ENCODE assay signal across 2 cellular contexts in the genomic region with DNA sequence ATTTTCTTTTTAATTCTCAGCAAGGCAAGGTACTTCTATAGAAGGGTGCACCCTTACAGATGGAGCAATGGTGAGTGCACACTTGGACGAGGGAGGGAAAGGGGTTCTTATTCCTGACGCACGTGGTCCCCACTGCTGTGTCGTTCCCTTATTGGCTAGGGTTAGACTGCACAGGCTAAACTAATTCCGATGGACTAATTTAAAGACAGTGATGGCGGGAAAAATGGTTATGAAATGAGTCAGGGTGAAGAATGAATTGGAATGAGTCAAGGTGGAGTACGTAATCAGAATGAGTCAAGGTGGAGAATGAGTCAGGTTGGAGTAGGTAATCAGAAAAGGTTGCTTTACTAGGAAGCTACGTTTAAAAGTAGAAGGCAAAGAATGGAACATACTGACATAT.
TF ChIP-seq lines count a peak whose summit lies in the region.

No MANE protein-coding gene starts in this region.

TF ChIP-seq in GM12878, 131 proteins besides CTCF, POLR2A, EP300 and RAD21 (continues in another document):
- TF ChIP-seq, protein P1, sequence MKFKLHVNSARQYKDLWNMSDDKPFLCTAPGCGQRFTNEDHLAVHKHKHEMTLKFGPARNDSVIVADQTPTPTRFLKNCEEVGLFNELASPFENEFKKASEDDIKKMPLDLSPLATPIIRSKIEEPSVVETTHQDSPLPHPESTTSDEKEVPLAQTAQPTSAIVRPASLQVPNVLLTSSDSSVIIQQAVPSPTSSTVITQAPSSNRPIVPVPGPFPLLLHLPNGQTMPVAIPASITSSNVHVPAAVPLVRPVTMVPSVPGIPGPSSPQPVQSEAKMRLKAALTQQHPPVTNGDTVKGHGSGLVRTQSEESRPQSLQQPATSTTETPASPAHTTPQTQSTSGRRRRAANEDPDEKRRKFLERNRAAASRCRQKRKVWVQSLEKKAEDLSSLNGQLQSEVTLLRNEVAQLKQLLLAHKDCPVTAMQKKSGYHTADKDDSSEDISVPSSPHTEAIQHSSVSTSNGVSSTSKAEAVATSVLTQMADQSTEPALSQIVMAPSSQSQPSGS (IDR thresholded peaks at IDR 0.05; ENCODE audit: low read length): peak; percentile 59; the same call in 1 of the 2 replicates
- TF ChIP-seq TBL1XR1 (IDR thresholded peaks at IDR 0.05; ENCODE audit: low read depth, low read length) (no peak), POLR2AphosphoS2 (IDR thresholded peaks at IDR 0.05; ENCODE audit: low read depth, low read length) (no peak), SREBF2 (IDR thresholded peaks at IDR 0.05; ENCODE audit: low read length) (no peak), SUPT20H (IDR thresholded peaks at IDR 0.05; ENCODE audit: borderline replicate concordance, control insufficient read depth, low read depth, low read length) (no peak), CREB1 (IDR thresholded peaks at IDR 0.05; ENCODE audit: low read depth) (no peak), CREM (IDR thresholded peaks at IDR 0.05; ENCODE audit: low read depth) (peak; percentile 72; the same call in 1 of the 2 replicates), IRF4 (IDR thresholded peaks at IDR 0.05; ENCODE audit: low read depth, low read length) (no peak), JUNB (IDR thresholded peaks at IDR 0.05) (peak; percentile 96), STAT1 (conservative IDR thresholded peaks at IDR 0.05) (no peak), RB1 (IDR thresholded peaks at IDR 0.05; ENCODE audit: borderline replicate concordance) (no peak), ASH2L (IDR thresholded peaks at IDR 0.05; ENCODE audit: borderline replicate concordance, low read depth) (no peak), SPI1 (IDR thresholded peaks at IDR 0.05; ENCODE audit: borderline replicate concordance, insufficient read depth, low read depth, low read length) (no peak), WRNIP1 (IDR thresholded peaks at IDR 0.05; ENCODE audit: borderline replicate concordance, low read depth, low read length) (no peak), NFIC (IDR thresholded peaks at IDR 0.05; ENCODE audit: low read depth, low read length) (peak; percentile 76; the same call in 1 of the 2 replicates), MYC (IDR thresholded peaks at IDR 0.05; ENCODE audit: insufficient read depth, insufficient read length, insufficient replicate concordance, low read length, severe bottlenecking) (no peak), PAX5 (IDR thresholded peaks at IDR 0.05; ENCODE audit: borderline replicate concordance, low read depth, low read length) (no peak), IKZF2 (IDR thresholded peaks at IDR 0.05) (peak in 1 of 2 experiments; percentile 37; a peak in 1 of 4 replicates), FOXM1 (IDR thresholded peaks at IDR 0.05; ENCODE audit: low read depth, low read length) (peak; percentile 57; the same call in 1 of the 2 replicates), ZNF207 (IDR thresholded peaks at IDR 0.05; ENCODE audit: borderline replicate concordance) (no peak), SREBF1 (IDR thresholded peaks at IDR 0.05; ENCODE audit: low read length) (no peak), BHLHE40 (IDR thresholded peaks at IDR 0.05; ENCODE audit: borderline replicate concordance in 1 of 2, low read depth in 2 of 2, low read length in 1 of 2) (no peak)
- TF ChIP-seq, protein P2, sequence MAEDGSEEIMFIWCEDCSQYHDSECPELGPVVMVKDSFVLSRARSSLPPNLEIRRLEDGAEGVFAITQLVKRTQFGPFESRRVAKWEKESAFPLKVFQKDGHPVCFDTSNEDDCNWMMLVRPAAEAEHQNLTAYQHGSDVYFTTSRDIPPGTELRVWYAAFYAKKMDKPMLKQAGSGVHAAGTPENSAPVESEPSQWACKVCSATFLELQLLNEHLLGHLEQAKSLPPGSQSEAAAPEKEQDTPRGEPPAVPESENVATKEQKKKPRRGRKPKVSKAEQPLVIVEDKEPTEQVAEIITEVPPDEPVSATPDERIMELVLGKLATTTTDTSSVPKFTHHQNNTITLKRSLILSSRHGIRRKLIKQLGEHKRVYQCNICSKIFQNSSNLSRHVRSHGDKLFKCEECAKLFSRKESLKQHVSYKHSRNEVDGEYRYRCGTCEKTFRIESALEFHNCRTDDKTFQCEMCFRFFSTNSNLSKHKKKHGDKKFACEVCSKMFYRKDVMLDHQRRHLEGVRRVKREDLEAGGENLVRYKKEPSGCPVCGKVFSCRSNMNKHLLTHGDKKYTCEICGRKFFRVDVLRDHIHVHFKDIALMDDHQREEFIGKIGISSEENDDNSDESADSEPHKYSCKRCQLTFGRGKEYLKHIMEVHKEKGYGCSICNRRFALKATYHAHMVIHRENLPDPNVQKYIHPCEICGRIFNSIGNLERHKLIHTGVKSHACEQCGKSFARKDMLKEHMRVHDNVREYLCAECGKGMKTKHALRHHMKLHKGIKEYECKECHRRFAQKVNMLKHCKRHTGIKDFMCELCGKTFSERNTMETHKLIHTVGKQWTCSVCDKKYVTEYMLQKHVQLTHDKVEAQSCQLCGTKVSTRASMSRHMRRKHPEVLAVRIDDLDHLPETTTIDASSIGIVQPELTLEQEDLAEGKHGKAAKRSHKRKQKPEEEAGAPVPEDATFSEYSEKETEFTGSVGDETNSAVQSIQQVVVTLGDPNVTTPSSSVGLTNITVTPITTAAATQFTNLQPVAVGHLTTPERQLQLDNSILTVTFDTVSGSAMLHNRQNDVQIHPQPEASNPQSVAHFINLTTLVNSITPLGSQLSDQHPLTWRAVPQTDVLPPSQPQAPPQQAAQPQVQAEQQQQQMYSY (CRISPR knock-in tag; IDR thresholded peaks at IDR 0.05): no peak
- TF ChIP-seq, protein P3, sequence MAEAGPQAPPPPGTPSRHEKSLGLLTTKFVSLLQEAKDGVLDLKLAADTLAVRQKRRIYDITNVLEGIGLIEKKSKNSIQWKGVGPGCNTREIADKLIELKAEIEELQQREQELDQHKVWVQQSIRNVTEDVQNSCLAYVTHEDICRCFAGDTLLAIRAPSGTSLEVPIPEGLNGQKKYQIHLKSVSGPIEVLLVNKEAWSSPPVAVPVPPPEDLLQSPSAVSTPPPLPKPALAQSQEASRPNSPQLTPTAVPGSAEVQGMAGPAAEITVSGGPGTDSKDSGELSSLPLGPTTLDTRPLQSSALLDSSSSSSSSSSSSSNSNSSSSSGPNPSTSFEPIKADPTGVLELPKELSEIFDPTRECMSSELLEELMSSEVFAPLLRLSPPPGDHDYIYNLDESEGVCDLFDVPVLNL (IDR thresholded peaks at IDR 0.05; ENCODE audit: low read depth, low read length): peak; percentile 42; the same call in 1 of the 2 replicates
- TF ChIP-seq, protein P4, sequence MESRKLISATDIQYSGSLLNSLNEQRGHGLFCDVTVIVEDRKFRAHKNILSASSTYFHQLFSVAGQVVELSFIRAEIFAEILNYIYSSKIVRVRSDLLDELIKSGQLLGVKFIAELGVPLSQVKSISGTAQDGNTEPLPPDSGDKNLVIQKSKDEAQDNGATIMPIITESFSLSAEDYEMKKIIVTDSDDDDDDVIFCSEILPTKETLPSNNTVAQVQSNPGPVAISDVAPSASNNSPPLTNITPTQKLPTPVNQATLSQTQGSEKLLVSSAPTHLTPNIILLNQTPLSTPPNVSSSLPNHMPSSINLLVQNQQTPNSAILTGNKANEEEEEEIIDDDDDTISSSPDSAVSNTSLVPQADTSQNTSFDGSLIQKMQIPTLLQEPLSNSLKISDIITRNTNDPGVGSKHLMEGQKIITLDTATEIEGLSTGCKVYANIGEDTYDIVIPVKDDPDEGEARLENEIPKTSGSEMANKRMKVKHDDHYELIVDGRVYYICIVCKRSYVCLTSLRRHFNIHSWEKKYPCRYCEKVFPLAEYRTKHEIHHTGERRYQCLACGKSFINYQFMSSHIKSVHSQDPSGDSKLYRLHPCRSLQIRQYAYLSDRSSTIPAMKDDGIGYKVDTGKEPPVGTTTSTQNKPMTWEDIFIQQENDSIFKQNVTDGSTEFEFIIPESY (IDR thresholded peaks at IDR 0.05): no peak

TF ChIP-seq in WTC11, 78 proteins besides CTCF, POLR2A, EP300 and RAD21 (continues in another document):
- TF ChIP-seq, protein P5, sequence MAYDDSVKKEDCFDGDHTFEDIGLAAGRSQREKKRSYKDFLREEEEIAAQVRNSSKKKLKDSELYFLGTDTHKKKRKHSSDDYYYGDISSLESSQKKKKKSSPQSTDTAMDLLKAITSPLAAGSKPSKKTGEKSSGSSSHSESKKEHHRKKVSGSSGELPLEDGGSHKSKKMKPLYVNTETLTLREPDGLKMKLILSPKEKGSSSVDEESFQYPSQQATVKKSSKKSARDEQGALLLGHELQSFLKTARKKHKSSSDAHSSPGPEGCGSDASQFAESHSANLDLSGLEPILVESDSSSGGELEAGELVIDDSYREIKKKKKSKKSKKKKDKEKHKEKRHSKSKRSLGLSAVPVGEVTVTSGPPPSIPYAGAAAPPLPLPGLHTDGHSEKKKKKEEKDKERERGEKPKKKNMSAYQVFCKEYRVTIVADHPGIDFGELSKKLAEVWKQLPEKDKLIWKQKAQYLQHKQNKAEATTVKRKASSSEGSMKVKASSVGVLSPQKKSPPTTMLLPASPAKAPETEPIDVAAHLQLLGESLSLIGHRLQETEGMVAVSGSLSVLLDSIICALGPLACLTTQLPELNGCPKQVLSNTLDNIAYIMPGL (CRISPR knock-in tag; IDR thresholded peaks at IDR 0.05): no peak
- TF ChIP-seq, protein P6, sequence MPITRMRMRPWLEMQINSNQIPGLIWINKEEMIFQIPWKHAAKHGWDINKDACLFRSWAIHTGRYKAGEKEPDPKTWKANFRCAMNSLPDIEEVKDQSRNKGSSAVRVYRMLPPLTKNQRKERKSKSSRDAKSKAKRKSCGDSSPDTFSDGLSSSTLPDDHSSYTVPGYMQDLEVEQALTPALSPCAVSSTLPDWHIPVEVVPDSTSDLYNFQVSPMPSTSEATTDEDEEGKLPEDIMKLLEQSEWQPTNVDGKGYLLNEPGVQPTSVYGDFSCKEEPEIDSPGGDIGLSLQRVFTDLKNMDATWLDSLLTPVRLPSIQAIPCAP (CRISPR knock-in tag; IDR thresholded peaks at IDR 0.05): no peak
- TF ChIP-seq HMGA2 (CRISPR knock-in tag; IDR thresholded peaks at IDR 0.05): no peak
- TF ChIP-seq, protein P7, sequence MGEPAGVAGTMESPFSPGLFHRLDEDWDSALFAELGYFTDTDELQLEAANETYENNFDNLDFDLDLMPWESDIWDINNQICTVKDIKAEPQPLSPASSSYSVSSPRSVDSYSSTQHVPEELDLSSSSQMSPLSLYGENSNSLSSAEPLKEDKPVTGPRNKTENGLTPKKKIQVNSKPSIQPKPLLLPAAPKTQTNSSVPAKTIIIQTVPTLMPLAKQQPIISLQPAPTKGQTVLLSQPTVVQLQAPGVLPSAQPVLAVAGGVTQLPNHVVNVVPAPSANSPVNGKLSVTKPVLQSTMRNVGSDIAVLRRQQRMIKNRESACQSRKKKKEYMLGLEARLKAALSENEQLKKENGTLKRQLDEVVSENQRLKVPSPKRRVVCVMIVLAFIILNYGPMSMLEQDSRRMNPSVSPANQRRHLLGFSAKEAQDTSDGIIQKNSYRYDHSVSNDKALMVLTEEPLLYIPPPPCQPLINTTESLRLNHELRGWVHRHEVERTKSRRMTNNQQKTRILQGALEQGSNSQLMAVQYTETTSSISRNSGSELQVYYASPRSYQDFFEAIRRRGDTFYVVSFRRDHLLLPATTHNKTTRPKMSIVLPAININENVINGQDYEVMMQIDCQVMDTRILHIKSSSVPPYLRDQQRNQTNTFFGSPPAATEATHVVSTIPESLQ (CRISPR knock-in tag; IDR thresholded peaks at IDR 0.05): no peak
- TF ChIP-seq, protein P8, sequence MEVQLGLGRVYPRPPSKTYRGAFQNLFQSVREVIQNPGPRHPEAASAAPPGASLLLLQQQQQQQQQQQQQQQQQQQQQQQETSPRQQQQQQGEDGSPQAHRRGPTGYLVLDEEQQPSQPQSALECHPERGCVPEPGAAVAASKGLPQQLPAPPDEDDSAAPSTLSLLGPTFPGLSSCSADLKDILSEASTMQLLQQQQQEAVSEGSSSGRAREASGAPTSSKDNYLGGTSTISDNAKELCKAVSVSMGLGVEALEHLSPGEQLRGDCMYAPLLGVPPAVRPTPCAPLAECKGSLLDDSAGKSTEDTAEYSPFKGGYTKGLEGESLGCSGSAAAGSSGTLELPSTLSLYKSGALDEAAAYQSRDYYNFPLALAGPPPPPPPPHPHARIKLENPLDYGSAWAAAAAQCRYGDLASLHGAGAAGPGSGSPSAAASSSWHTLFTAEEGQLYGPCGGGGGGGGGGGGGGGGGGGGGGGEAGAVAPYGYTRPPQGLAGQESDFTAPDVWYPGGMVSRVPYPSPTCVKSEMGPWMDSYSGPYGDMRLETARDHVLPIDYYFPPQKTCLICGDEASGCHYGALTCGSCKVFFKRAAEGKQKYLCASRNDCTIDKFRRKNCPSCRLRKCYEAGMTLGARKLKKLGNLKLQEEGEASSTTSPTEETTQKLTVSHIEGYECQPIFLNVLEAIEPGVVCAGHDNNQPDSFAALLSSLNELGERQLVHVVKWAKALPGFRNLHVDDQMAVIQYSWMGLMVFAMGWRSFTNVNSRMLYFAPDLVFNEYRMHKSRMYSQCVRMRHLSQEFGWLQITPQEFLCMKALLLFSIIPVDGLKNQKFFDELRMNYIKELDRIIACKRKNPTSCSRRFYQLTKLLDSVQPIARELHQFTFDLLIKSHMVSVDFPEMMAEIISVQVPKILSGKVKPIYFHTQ (CRISPR knock-in tag; IDR thresholded peaks at IDR 0.05): no peak
- no peak for TF ChIP-seq SMAD3 (CRISPR knock-in tag; IDR thresholded peaks at IDR 0.05; ENCODE audit: borderline replicate concordance)
- TF ChIP-seq, protein P9, sequence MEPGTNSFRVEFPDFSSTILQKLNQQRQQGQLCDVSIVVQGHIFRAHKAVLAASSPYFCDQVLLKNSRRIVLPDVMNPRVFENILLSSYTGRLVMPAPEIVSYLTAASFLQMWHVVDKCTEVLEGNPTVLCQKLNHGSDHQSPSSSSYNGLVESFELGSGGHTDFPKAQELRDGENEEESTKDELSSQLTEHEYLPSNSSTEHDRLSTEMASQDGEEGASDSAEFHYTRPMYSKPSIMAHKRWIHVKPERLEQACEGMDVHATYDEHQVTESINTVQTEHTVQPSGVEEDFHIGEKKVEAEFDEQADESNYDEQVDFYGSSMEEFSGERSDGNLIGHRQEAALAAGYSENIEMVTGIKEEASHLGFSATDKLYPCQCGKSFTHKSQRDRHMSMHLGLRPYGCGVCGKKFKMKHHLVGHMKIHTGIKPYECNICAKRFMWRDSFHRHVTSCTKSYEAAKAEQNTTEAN (CRISPR knock-in tag; IDR thresholded peaks at IDR 0.05): no peak
- TF ChIP-seq NR1H2 (CRISPR knock-in tag; IDR thresholded peaks at IDR 0.05): no peak
- TF ChIP-seq, protein P10, sequence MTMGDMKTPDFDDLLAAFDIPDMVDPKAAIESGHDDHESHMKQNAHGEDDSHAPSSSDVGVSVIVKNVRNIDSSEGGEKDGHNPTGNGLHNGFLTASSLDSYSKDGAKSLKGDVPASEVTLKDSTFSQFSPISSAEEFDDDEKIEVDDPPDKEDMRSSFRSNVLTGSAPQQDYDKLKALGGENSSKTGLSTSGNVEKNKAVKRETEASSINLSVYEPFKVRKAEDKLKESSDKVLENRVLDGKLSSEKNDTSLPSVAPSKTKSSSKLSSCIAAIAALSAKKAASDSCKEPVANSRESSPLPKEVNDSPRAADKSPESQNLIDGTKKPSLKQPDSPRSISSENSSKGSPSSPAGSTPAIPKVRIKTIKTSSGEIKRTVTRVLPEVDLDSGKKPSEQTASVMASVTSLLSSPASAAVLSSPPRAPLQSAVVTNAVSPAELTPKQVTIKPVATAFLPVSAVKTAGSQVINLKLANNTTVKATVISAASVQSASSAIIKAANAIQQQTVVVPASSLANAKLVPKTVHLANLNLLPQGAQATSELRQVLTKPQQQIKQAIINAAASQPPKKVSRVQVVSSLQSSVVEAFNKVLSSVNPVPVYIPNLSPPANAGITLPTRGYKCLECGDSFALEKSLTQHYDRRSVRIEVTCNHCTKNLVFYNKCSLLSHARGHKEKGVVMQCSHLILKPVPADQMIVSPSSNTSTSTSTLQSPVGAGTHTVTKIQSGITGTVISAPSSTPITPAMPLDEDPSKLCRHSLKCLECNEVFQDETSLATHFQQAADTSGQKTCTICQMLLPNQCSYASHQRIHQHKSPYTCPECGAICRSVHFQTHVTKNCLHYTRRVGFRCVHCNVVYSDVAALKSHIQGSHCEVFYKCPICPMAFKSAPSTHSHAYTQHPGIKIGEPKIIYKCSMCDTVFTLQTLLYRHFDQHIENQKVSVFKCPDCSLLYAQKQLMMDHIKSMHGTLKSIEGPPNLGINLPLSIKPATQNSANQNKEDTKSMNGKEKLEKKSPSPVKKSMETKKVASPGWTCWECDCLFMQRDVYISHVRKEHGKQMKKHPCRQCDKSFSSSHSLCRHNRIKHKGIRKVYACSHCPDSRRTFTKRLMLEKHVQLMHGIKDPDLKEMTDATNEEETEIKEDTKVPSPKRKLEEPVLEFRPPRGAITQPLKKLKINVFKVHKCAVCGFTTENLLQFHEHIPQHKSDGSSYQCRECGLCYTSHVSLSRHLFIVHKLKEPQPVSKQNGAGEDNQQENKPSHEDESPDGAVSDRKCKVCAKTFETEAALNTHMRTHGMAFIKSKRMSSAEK (CRISPR knock-in tag; IDR thresholded peaks at IDR 0.05; ENCODE audit: borderline replicate concordance): no peak
- no peak for TF ChIP-seq CREM (CRISPR knock-in tag; IDR thresholded peaks at IDR 0.05)
